Comparison of ENCODE assay signal across 8 cellular contexts in the genomic region with DNA sequence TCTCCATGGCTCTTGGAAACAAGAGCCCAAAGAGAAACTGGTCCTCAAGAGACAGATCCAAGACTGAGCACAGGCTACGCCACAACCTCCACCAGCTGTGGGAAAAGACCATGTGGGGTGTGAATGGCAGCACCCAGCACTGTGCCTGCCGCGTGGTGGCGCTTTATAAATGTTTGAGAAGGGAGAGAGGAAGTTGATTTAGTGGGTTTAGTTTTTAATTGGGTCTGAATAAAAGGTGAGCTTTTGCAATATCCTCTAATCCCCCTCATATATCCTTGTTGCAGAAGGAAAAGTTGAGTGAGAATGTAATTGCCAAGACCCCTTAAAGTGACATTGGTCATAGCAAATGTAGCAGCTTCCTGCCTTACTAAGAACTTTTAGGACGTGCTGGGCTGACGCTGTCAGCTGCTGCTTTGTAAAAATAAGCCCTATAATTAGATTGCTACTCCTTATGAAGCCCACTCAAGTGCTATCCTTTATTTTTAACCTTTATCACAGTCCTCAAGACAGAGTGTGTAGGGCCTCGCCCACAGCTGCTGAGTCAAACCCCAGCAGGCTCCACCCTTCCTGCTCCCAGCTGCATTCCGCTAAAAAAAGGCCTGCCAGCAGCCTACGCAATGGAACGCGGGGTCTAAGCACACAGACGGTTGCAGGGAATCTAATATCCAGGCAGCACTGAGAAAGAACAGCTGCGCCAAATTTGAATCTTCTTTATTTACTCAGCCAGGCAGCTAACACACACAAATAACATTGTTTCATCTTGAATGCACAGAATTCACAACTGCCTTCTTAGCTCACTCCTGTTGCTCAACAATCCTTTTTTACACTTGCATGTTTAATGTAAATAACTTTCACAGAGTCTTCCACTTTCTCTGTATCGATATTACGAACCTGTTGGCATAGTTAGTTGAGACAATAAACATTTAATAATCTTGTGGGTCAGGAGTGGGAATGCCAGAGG.
DNase-seq lines count a peak whose midpoint lies in the region; ATAC-seq lines count a peak whose summit lies in the region.

No MANE protein-coding gene starts in this region.

- DNase-seq in DMS53 (lab: John Stamatoyannopoulos, UW) (peak; percentile 61), DMS53 treated with DMSO at 0.1 percent for 48 hours (lab: John Stamatoyannopoulos, UW; ENCODE audit: unreplicated experiment) (no peak), NCI-H524 (lab: John Stamatoyannopoulos, UW) (peak; percentile 50 to 67), memory B cell (ENCODE audit: low spot score in 2 of 2) (peak; percentile 65 to 67)
- peak; percentile 56 to 57 for DNase-seq in activated CD4-positive, alpha-beta T cell treated with anti-CD3 and anti-CD28 coated beads, Interleukin-2, amount 50 U/mL, for 4 hours
- DNase-seq in effector CD4-positive, alpha-beta T cell = peak; percentile 39
- DNase-seq in stimulated activated CD4-positive, alpha-beta T cell treated with anti-CD3 and anti-CD28 coated beads, TNF-alpha, amount 100 ng/mL, for 4 hours (ENCODE audit: low read depth in 3 of 3) = peak; percentile 13 to 24 (median 21)

- no peaks in the 10 kb centered on the region for H3K9me3 Mint-ChIP-seq in memory B cell

- no peaks in the 10 kb centered on the region for H3K36me3 Mint-ChIP-seq in memory B cell

- peaks cover 14% of the 10 kb centered on the region for H3K4me1 Mint-ChIP-seq in memory B cell

- H3K27ac Mint-ChIP-seq in memory B cell = peak overlapping the region; percentile 81

- H3K4me3 Mint-ChIP-seq in memory B cell = peak overlapping the region; percentile 47

- no peaks in the 10 kb centered on the region for H3K27me3 Mint-ChIP-seq in memory B cell

- ATAC-seq in HG02885 (IDR thresholded peaks at IDR 0.05; ENCODE audit: poor library complexity, unreplicated experiment) = peak; percentile 77
- ATAC-seq in memory B cell (ENCODE audit: low read depth) = peak; percentile 92
